17 cellular contexts compared by ENCODE assay signal in the genomic region with DNA sequence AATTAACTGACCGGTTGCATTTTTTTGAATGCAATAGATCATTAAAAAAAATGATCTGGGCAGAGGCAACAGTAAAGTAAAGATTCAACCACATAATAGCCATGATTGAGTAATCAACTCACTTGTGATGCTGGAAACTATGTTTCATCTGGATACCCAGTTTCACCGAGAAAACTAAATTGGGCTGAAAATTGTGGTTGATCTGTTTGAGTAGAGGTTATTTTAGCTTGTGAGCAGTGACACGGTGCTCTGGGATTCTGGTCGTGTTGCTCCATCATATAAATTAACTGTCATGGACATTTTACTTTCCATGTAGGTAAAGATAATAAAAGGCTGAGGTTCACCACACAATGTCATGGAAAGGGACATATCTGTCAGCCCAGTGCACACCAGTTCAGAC. TPM values are rescaled to one million over a fixed set of nuclear protein-coding genes. Genes with fewer than 3 reads are reported as not detected.
DNase-seq lines count a peak whose midpoint lies in the region; ATAC-seq, FAIRE-seq and TF ChIP-seq lines count a peak whose summit lies in the region.
"Had no signal": no experiment of that assay in that cellular context is flagged by ENCODE, and none has a peak within 500 bp of the region (broad histone marks: within the 10 kb centered on the region; RNA-seq: fewer than 3 reads in every experiment).

No MANE protein-coding gene starts in this region.

- peaks cover 11% of the 10 kb centered on the region for H3K9me3 Mint-ChIP-seq in activated naive CD4-positive, alpha-beta T cell treated with anti-CD3 and anti-CD28 coated beads, Interleukin-2, amount 50 U/mL, for 24 hours
- H3K9me3 Mint-ChIP-seq in activated CD8-positive, alpha-beta T cell treated with anti-CD3 and anti-CD28 coated beads for 36 hours: peaks cover 7% of the 10 kb centered on the region

- peak; percentile 37 for ATAC-seq in activated CD8-positive, alpha-beta T cell treated with anti-CD3 and anti-CD28 coated beads for 36 hours
- peak; percentile 63 for ATAC-seq in stimulated activated naive CD8-positive, alpha-beta T cell treated with anti-CD3 and anti-CD28 coated beads, Interleukin-15, Interleukin-2, amounts not matched to agents 100 U/mL and 50 U/mL, for 24 hours
- ATAC-seq in aorta (ENCODE audit: low FRiP score): no peak

- H3K27me3 ChIP-seq in aorta (ENCODE audit: control insufficient read depth in 1 of 2, insufficient read depth in 2 of 2, low read length in 1 of 2): no peaks in the 10 kb centered on the region
- H3K27me3 ChIP-seq: cardiac muscle cell had no signal

- peaks cover 79% of the 10 kb centered on the region for H3K4me1 Mint-ChIP-seq in activated naive CD4-positive, alpha-beta T cell treated with anti-CD3 and anti-CD28 coated beads, Interleukin-2, amount 50 U/mL, for 24 hours
- peaks cover 77% of the 10 kb centered on the region for H3K4me1 Mint-ChIP-seq in activated CD8-positive, alpha-beta T cell treated with anti-CD3 and anti-CD28 coated beads for 36 hours (ENCODE audit: low read depth)
- H3K4me1 Mint-ChIP-seq: neural crest cell had no signal

- H3K27ac ChIP-seq in aorta (ENCODE audit: low read depth in 1 of 2, low read length in 2 of 2): no peak overlapping the region
- H3K27ac ChIP-seq: cardiac muscle cell had no signal

- no peaks in the 10 kb centered on the region for H3K27me3 Mint-ChIP-seq in activated naive CD4-positive, alpha-beta T cell treated with anti-CD3 and anti-CD28 coated beads, Interleukin-2, amount 50 U/mL, for 24 hours
- H3K27me3 Mint-ChIP-seq in activated CD8-positive, alpha-beta T cell treated with anti-CD3 and anti-CD28 coated beads for 36 hours: no peaks in the 10 kb centered on the region

- CTCF ChIA-PET in activated CD8-positive, alpha-beta T cell treated with anti-CD3 and anti-CD28 coated beads for 36 hours (lab: Charles Lee): interaction anchor here (0.8 to 1.6 kb wide), 2 partner anchors 46 to 160 kb away, joined by 4 to 5 read pairs; no protein-coding TSS in a partner anchor

- no peaks in the 10 kb centered on the region for H3K4me1 ChIP-seq in aorta (ENCODE audit: control insufficient read depth in 1 of 2, insufficient read depth in 2 of 2, low read length in 2 of 2)

- intact Hi-C loops in activated CD8-positive, alpha-beta T cell treated with anti-CD3 and anti-CD28 coated beads for 36 hours (cut with micrococcal nuclease): loop anchor here (2.0 kb wide), 1 partner anchor 46 kb away; no protein-coding TSS in a partner anchor
- intact Hi-C loops in aorta (cut with DNase I): loop anchor here in 1 of 2 donors (2.0 kb wide), 1 partner anchor 72 kb away; no protein-coding TSS in a partner anchor

- peaks cover 43% of the 10 kb centered on the region for H3K36me3 Mint-ChIP-seq in activated naive CD4-positive, alpha-beta T cell treated with anti-CD3 and anti-CD28 coated beads, Interleukin-2, amount 50 U/mL, for 24 hours
- H3K36me3 Mint-ChIP-seq in activated CD8-positive, alpha-beta T cell treated with anti-CD3 and anti-CD28 coated beads for 36 hours (ENCODE audit: low read depth): peaks cover 60% of the 10 kb centered on the region

- no peak for DNase-seq in activated naive CD4-positive, alpha-beta T cell (lab: John Stamatoyannopoulos, UW)
- DNase-seq in GM19239 (ENCODE audit: insufficient read length, low spot score) (no peak), aorta (no peak), NCI-H146 treated with DMSO at 0.1 percent for 48 hours (lab: John Stamatoyannopoulos, UW; ENCODE audit: unreplicated experiment) (no peak), NCI-H1436 (lab: John Stamatoyannopoulos, UW) (no peak)
- peak; percentile 52 for DNase-seq in activated CD8-positive, alpha-beta T cell treated with anti-CD3 and anti-CD28 coated beads for 36 hours
- no peak for DNase-seq in stimulated activated naive CD8-positive, alpha-beta T cell treated with anti-CD3 and anti-CD28 coated beads, Interleukin-15, Interleukin-2, amounts not matched to agents 100 U/mL and 50 U/mL, for 24 hours
- DNase-seq: effector CD4-positive, alpha-beta T cell; GF-D8; kidney; mesendoderm; NCI-H2081; NCI-H524; T1000 had no signal

- 75 to 87% methylated on average over 4 of the region's 4 CpGs for WGBS in aorta, 2 donors

- no peaks in the 10 kb centered on the region for H3K36me3 ChIP-seq in aorta (ENCODE audit: control insufficient read depth in 1 of 2, insufficient read depth in 2 of 2, low read length in 1 of 2)
- H3K36me3 ChIP-seq: cardiac muscle cell had no signal

- POLR2A ChIA-PET in activated CD8-positive, alpha-beta T cell treated with anti-CD3 and anti-CD28 coated beads for 36 hours (lab: Charles Lee): interaction anchor here (1.0 to 2.6 kb wide), 2 partner anchors 9 to 56 kb away, joined by 6 to 11 read pairs; no protein-coding TSS in a partner anchor

- H3K27ac Mint-ChIP-seq in activated naive CD4-positive, alpha-beta T cell treated with anti-CD3 and anti-CD28 coated beads, Interleukin-2, amount 50 U/mL, for 24 hours: peak overlapping the region; percentile 87
- peak overlapping the region; percentile 88 for H3K27ac Mint-ChIP-seq in activated CD8-positive, alpha-beta T cell treated with anti-CD3 and anti-CD28 coated beads for 36 hours

- FAIRE-seq in GM19239 (lab: Jason Lieb, UNC): peak; percentile 82
- FAIRE-seq: kidney had no signal

- no peaks in the 10 kb centered on the region for H3K9me3 ChIP-seq in aorta (ENCODE audit: control insufficient read depth, low read length)

- peak overlapping the region; percentile 37 for H3K4me3 Mint-ChIP-seq in activated naive CD4-positive, alpha-beta T cell treated with anti-CD3 and anti-CD28 coated beads, Interleukin-2, amount 50 U/mL, for 24 hours
- H3K4me3 Mint-ChIP-seq in activated CD8-positive, alpha-beta T cell treated with anti-CD3 and anti-CD28 coated beads for 36 hours: peak overlapping the region; percentile 39
- H3K4me3 Mint-ChIP-seq: neural crest cell had no signal

- TF ChIP-seq CTCF in activated CD8-positive, alpha-beta T cell treated with anti-CD3 and anti-CD28 coated beads for 36 hours (IDR thresholded peaks at IDR 0.05): no peak

- no peak overlapping the region for H3K4me3 ChIP-seq in aorta (ENCODE audit: low read length in 2 of 2)
- H3K4me3 ChIP-seq: cardiac muscle cell had no signal

RNA-seq across cellular contexts. Expression of a gene that starts 58.7 kb away (rescaled TPM):
- total RNA-seq in activated CD8-positive, alpha-beta T cell treated with anti-CD3 and anti-CD28 coated beads for 36 hours: 10 to 100 TPM; 41.5 to 41.7 TPM
- total RNA-seq in aorta: 1 to 10 TPM; 3.1 to 3.2 TPM
- under 1 TPM in 1 of 2 donors, not detected in 1; 0.15 TPM for polyA plus RNA-seq in aorta
- polyA plus RNA-seq: cardiac muscle cell had no signal

Comparison
In these comparisons a context has a peak if more than half of its experiments do, and no peak if none do; other contexts are left out.
1. RNA of a gene that starts 58.7 kb away (total RNA-seq): 41.5 to 41.7 TPM in activated CD8-positive, alpha-beta T cell treated with anti-CD3 and anti-CD28 coated beads for 36 hours; 3.1 to 3.2 TPM in aorta; every median in the first group is over 10 times any median in the second.